ENCODE assay signal across 10 cellular contexts in genomic region chr2:74566423-74567085, GRCh38. TPM values are rescaled to one million over a fixed set of nuclear protein-coding genes. Genes with fewer than 3 reads are reported as not detected.
DNase-seq lines count a peak whose midpoint lies in the region; ATAC-seq lines count a peak whose summit lies in the region.
"Had no signal": no experiment of that assay in that cellular context is flagged by ENCODE, and none has a peak within 500 bp of the region (broad histone marks: within the 10 kb centered on the region; RNA-seq: fewer than 3 reads in every experiment).

No MANE protein-coding gene starts in this region.

- POLR2A ChIA-PET in activated CD4-positive, alpha-beta memory T cell treated with anti-CD3 and anti-CD28 coated beads, Interleukin-2, amount 10 ng/mL, durations not matched to agents 7 days and 5 days (lab: Charles Lee) = interaction anchor here (0.9 to 2.0 kb wide), 9 partner anchors 8 to 37 kb away, joined by 3 to 9 read pairs (median 5); partner anchors contain the start of genes AUP1 and HTRA2

- H3K27me3 Mint-ChIP-seq in activated CD4-positive, alpha-beta memory T cell treated with anti-CD3 and anti-CD28 coated beads, Interleukin-2, amount 10 ng/mL, durations not matched to agents 7 days and 5 days = peaks cover 6% of the 10 kb centered on the region

- DNase-seq in AG20443 (ENCODE audit: low spot score) = peak; percentile 77
- DNase-seq in activated CD4-positive, alpha-beta memory T cell treated with anti-CD3 and anti-CD28 coated beads, Interleukin-2, amount 10 ng/mL, durations not matched to agents 7 days and 5 days = no peak
- peak; percentile 85 for DNase-seq in iris pigment epithelial cell (ENCODE audit: low read depth)
- DNase-seq in DMS 273 treated with DMSO at 0.1 percent for 48 hours (lab: John Stamatoyannopoulos, UW) = no peak
- DNase-seq in NCI-H1694 (lab: John Stamatoyannopoulos, UW) = no peak
- no peak for DNase-seq in middle frontal gyrus (ENCODE audit: extremely low spot score, low spot score)
- DNase-seq: RPMI8226 had no signal

- peaks cover 44% of the 10 kb centered on the region for H3K4me1 Mint-ChIP-seq in activated CD4-positive, alpha-beta memory T cell treated with anti-CD3 and anti-CD28 coated beads, Interleukin-2, amount 10 ng/mL, durations not matched to agents 7 days and 5 days

- CTCF ChIA-PET in activated CD4-positive, alpha-beta memory T cell treated with anti-CD3 and anti-CD28 coated beads, Interleukin-2, amount 10 ng/mL, durations not matched to agents 7 days and 5 days (lab: Charles Lee) = interaction anchor here (1.2 to 4.8 kb wide), 6 partner anchors 10 to 92 kb away, joined by 3 to 34 read pairs (median 4); no protein-coding TSS in a partner anchor

- peak overlapping the region; percentile 48 for H3K27ac Mint-ChIP-seq in activated CD4-positive, alpha-beta memory T cell treated with anti-CD3 and anti-CD28 coated beads, Interleukin-2, amount 10 ng/mL, durations not matched to agents 7 days and 5 days

- H3K9me3 Mint-ChIP-seq in activated CD4-positive, alpha-beta memory T cell treated with anti-CD3 and anti-CD28 coated beads, Interleukin-2, amount 10 ng/mL, durations not matched to agents 7 days and 5 days = no peaks in the 10 kb centered on the region

- H3K36me3 Mint-ChIP-seq in activated CD4-positive, alpha-beta memory T cell treated with anti-CD3 and anti-CD28 coated beads, Interleukin-2, amount 10 ng/mL, durations not matched to agents 7 days and 5 days (ENCODE audit: low read depth) = no peaks in the 10 kb centered on the region

- H3K4me3 Mint-ChIP-seq in activated CD4-positive, alpha-beta memory T cell treated with anti-CD3 and anti-CD28 coated beads, Interleukin-2, amount 10 ng/mL, durations not matched to agents 7 days and 5 days = no peak overlapping the region

- ATAC-seq in GM21360 (IDR thresholded peaks at IDR 0.05; ENCODE audit: unreplicated experiment) (peak; percentile 35), HG03457 (IDR thresholded peaks at IDR 0.05; ENCODE audit: unreplicated experiment) (no peak)
- ATAC-seq: esophagus mucosa had no signal

RNA-seq across cellular contexts. Expression of gene DOK1, which starts 12.0 kb away (rescaled TPM):
- total RNA-seq in activated CD4-positive, alpha-beta memory T cell treated with anti-CD3 and anti-CD28 coated beads, Interleukin-2, amount 10 ng/mL, durations not matched to agents 7 days and 5 days = 10 to 100 TPM; 45.2 to 46.8 TPM

RNA-seq across cellular contexts. Expression of gene LOXL3, which starts 12.8 kb away (rescaled TPM):
- total RNA-seq in activated CD4-positive, alpha-beta memory T cell treated with anti-CD3 and anti-CD28 coated beads, Interleukin-2, amount 10 ng/mL, durations not matched to agents 7 days and 5 days = under 1 TPM; 0.60 to 0.70 TPM

RNA-seq across cellular contexts. Expression of gene HTRA2, which starts 36.8 kb away (rescaled TPM):
- 10 to 100 TPM; 49.2 to 51.1 TPM for total RNA-seq in activated CD4-positive, alpha-beta memory T cell treated with anti-CD3 and anti-CD28 coated beads, Interleukin-2, amount 10 ng/mL, durations not matched to agents 7 days and 5 days

RNA-seq across cellular contexts. Expression of gene AUP1, which starts 37.0 kb away (rescaled TPM):
- total RNA-seq in activated CD4-positive, alpha-beta memory T cell treated with anti-CD3 and anti-CD28 coated beads, Interleukin-2, amount 10 ng/mL, durations not matched to agents 7 days and 5 days = 100 to 1,000 TPM; 118 to 119 TPM

RNA-seq across cellular contexts. Expression of gene DQX1, which starts 40.5 kb away (rescaled TPM):
- total RNA-seq in activated CD4-positive, alpha-beta memory T cell treated with anti-CD3 and anti-CD28 coated beads, Interleukin-2, amount 10 ng/mL, durations not matched to agents 7 days and 5 days = under 1 TPM; 0.33 to 0.45 TPM

Comparison
In these comparisons a context has a peak if more than half of its experiments do, and no peak if none do; other contexts are left out.
1. DNase-seq: peak in AG20443 (single experiment) and iris pigment epithelial cell (single experiment); none in activated CD4-positive, alpha-beta memory T cell treated with anti-CD3 and anti-CD28 coated beads, Interleukin-2, amount 10 ng/mL, durations not matched to agents 7 days and 5 days (single experiment), DMS 273 treated with DMSO at 0.1 percent for 48 hours (single experiment), NCI-H1694 (single experiment) and middle frontal gyrus (single experiment).